1 cellular context compared by ENCODE assay signal in genomic region chr11:12114487-12115033, GRCh38.
A peak's percentile ranks its signal among the peaks of the same experiment; 100 is the strongest.
TF ChIP-seq lines count a peak whose summit lies in the region.

No MANE protein-coding gene starts in this region.

TF ChIP-seq in IMR-90, 13 proteins besides CTCF, POLR2A, EP300 and RAD21:
- TF ChIP-seq USF2 (IDR thresholded peaks at IDR 0.05; ENCODE audit: low read depth, low read length) = peak; percentile 74
- TF ChIP-seq MAZ (IDR thresholded peaks at IDR 0.05; ENCODE audit: borderline replicate concordance, low read depth, low read length) = no peak
- TF ChIP-seq CEBPB (IDR thresholded peaks at IDR 0.05; ENCODE audit: low read depth, low read length) = 0 out of 2 replicates have a peak, but pooled peaks have one; percentile 48
- peak; percentile 100 for TF ChIP-seq BHLHE40 (IDR thresholded peaks at IDR 0.05; ENCODE audit: low read depth, low read length)
- no peak; the same call in none of the 2 replicates for TF ChIP-seq MAFK (IDR thresholded peaks at IDR 0.05; ENCODE audit: low read depth, low read length)
- TF ChIP-seq CHD1 (IDR thresholded peaks at IDR 0.05; ENCODE audit: low read depth, low read length) = no peak; the same call in 1 of the 2 replicates
- peak; percentile 62 for TF ChIP-seq FOS (IDR thresholded peaks at IDR 0.05; ENCODE audit: low read depth, low read length)
- peak; percentile 83 for TF ChIP-seq RCOR1 (IDR thresholded peaks at IDR 0.05; ENCODE audit: insufficient replicate concordance, low read length)
- TF ChIP-seq MXI1 (IDR thresholded peaks at IDR 0.05; ENCODE audit: borderline replicate concordance, low read depth, low read length) = peak; percentile 80; the same call in 1 of the 2 replicates
- TF ChIP-seq NFE2L2 (IDR thresholded peaks at IDR 0.05; ENCODE audit: low read depth, low read length) = no peak
- TF ChIP-seq RFX5 (IDR thresholded peaks at IDR 0.05; ENCODE audit: low read depth, low read length) = no peak
- no peak for TF ChIP-seq ELK1 (IDR thresholded peaks at IDR 0.05; ENCODE audit: borderline replicate concordance, low read depth, low read length)
- peak; percentile 12; the same call in 1 of the 2 replicates for TF ChIP-seq SMC3 (IDR thresholded peaks at IDR 0.05; ENCODE audit: low read depth, low read length)
